Comparison of ENCODE assay signal across 19 cellular contexts in the genomic region with DNA sequence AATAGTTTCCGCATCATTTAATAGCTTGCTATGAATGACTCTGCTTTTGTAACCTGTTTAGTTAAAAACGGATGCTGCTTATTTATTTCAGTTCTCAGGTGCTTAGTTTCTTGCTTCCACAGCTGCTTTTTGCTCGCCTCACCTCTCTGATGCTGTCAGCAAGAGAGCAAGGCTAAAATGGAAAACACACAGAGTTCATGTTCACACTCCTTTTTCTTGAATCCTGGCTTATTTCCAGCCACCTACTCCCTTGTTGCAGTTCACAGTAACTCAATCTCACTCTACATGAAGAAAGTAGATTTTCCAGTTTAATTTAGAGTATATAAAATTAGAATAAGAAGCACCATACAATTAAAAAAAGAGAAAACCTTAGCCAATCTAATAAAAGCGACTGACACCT.
"Had no signal": no experiment of that assay in that cellular context is flagged by ENCODE, and none has a peak within 500 bp of the region (broad histone marks: within the 10 kb centered on the region; RNA-seq: fewer than 3 reads in every experiment).

No MANE protein-coding gene starts in this region.

- ATAC-seq: heart left ventricle; left cardiac atrium; sciatic nerve; stimulated activated naive B cell treated with anti-CD40 and anti-IgM and Interleukin-4, amounts not matched to agents 10 μg/mL and 1 μg/mL and 100 μg/mL, for 72 hours had no signal

- H3K27me3 Mint-ChIP-seq: activated CD4-positive, alpha-beta memory T cell treated with anti-CD3 and anti-CD28 coated beads for 36 hours; activated naive CD8-positive, alpha-beta T cell treated with anti-CD3 and anti-CD28 coated beads for 36 hours; memory B cell; stimulated activated naive B cell treated with anti-CD40 and anti-IgM and Interleukin-4, amounts not matched to agents 10 μg/mL and 1 μg/mL and 100 μg/mL, for 72 hours; type B pancreatic cell had no signal

- H3K36me3 ChIP-seq: heart left ventricle had no signal

- H3K36me3 Mint-ChIP-seq: activated CD4-positive, alpha-beta memory T cell treated with anti-CD3 and anti-CD28 coated beads for 36 hours; activated naive CD8-positive, alpha-beta T cell treated with anti-CD3 and anti-CD28 coated beads for 36 hours; memory B cell; stimulated activated naive B cell treated with anti-CD40 and anti-IgM and Interleukin-4, amounts not matched to agents 10 μg/mL and 1 μg/mL and 100 μg/mL, for 72 hours; type B pancreatic cell had no signal

- H3K4me3 Mint-ChIP-seq: activated CD4-positive, alpha-beta memory T cell treated with anti-CD3 and anti-CD28 coated beads for 36 hours; activated naive CD8-positive, alpha-beta T cell treated with anti-CD3 and anti-CD28 coated beads for 36 hours; memory B cell; nephron progenitor cell; stimulated activated naive B cell treated with anti-CD40 and anti-IgM and Interleukin-4, amounts not matched to agents 10 μg/mL and 1 μg/mL and 100 μg/mL, for 72 hours; type B pancreatic cell had no signal

- H3K4me2 ChIP-seq: smooth muscle cell had no signal

- H3K4me3 ChIP-seq: heart left ventricle, smooth muscle cell had no signal

- H3K9me3 Mint-ChIP-seq: activated CD4-positive, alpha-beta memory T cell treated with anti-CD3 and anti-CD28 coated beads for 36 hours; activated naive CD8-positive, alpha-beta T cell treated with anti-CD3 and anti-CD28 coated beads for 36 hours; nephron progenitor cell; type B pancreatic cell had no signal

- H3K4me1 ChIP-seq: heart left ventricle had no signal

- H3K27ac Mint-ChIP-seq: activated CD4-positive, alpha-beta memory T cell treated with anti-CD3 and anti-CD28 coated beads for 36 hours; activated naive CD8-positive, alpha-beta T cell treated with anti-CD3 and anti-CD28 coated beads for 36 hours; memory B cell; nephron progenitor cell; stimulated activated naive B cell treated with anti-CD40 and anti-IgM and Interleukin-4, amounts not matched to agents 10 μg/mL and 1 μg/mL and 100 μg/mL, for 72 hours; type B pancreatic cell had no signal

- H3K4me1 Mint-ChIP-seq: activated naive CD8-positive, alpha-beta T cell treated with anti-CD3 and anti-CD28 coated beads for 36 hours; memory B cell; nephron progenitor cell; stimulated activated naive B cell treated with anti-CD40 and anti-IgM and Interleukin-4, amounts not matched to agents 10 μg/mL and 1 μg/mL and 100 μg/mL, for 72 hours had no signal

- DNase-seq: activated CD4-positive, alpha-beta memory T cell treated with anti-CD3 and anti-CD28 coated beads for 36 hours; activated CD4-positive, alpha-beta T cell treated with anti-CD3 and anti-CD28 coated beads for 48 hours; activated naive CD4-positive, alpha-beta T cell treated with Interleukin-2 at 50 U/mL for 16 hours; activated naive CD8-positive, alpha-beta T cell treated with anti-CD3 and anti-CD28 coated beads for 36 hours; activated T-cell treated with anti-CD3 and anti-CD28 coated beads, Interleukin-2, amount 50 U/mL, for 48 hours; cerebellar nuclear complex; heart left ventricle; islet precursor cell; left cardiac atrium; nephron progenitor cell; posterior cingulate gyrus; stimulated activated CD4-positive, alpha-beta T cell treated with anti-CD3 and anti-CD28 coated beads, Interleukin-2, amount 100 ng/mL, for 48 hours; stimulated activated CD8-positive, alpha-beta memory T cell treated with anti-CD3 and anti-CD28 coated beads, Interleukin-4, amount 100 ng/mL, for 48 hours; stimulated activated naive B cell treated with anti-CD40 and anti-IgM and Interleukin-4, amounts not matched to agents 10 μg/mL and 1 μg/mL and 100 μg/mL, for 72 hours had no signal

- H3K27ac ChIP-seq: epithelial cell of prostate, heart left ventricle had no signal

- H3K27me3 ChIP-seq: heart left ventricle had no signal
